1 cellular context compared by ENCODE assay signal in the genomic region with DNA sequence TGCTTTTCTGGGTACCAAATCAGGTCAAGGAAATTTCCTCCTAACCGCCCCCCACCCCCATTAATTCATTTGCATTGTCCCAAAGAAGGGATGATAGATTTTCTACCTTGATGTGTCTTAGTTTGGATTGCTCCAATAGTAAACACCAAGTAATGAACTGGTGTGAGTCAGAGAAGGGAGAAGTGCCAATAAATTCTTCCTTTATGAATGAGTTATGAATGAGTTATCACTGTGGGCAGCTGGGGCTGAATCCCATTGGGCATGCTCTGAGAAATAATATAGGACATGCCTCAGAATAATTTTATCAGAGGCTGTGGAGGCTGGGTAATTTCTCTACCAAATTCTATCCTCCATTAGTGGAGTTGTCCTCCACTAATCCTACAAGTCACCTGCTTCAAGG.
TF ChIP-seq lines count a peak whose summit lies in the region.

No MANE protein-coding gene starts in this region.

TF ChIP-seq in IMR-90, 13 proteins besides CTCF, POLR2A, EP300 and RAD21:
- TF ChIP-seq RFX5 (IDR thresholded peaks at IDR 0.05; ENCODE audit: low read depth, low read length): no peak
- TF ChIP-seq FOS (IDR thresholded peaks at IDR 0.05; ENCODE audit: low read depth, low read length): no peak
- no peak for TF ChIP-seq SMC3 (IDR thresholded peaks at IDR 0.05; ENCODE audit: low read depth, low read length)
- TF ChIP-seq MXI1 (IDR thresholded peaks at IDR 0.05; ENCODE audit: borderline replicate concordance, low read depth, low read length): no peak
- TF ChIP-seq, protein P1, sequence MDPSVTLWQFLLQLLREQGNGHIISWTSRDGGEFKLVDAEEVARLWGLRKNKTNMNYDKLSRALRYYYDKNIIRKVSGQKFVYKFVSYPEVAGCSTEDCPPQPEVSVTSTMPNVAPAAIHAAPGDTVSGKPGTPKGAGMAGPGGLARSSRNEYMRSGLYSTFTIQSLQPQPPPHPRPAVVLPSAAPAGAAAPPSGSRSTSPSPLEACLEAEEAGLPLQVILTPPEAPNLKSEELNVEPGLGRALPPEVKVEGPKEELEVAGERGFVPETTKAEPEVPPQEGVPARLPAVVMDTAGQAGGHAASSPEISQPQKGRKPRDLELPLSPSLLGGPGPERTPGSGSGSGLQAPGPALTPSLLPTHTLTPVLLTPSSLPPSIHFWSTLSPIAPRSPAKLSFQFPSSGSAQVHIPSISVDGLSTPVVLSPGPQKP (IDR thresholded peaks at IDR 0.05; ENCODE audit: borderline replicate concordance, low read depth, low read length): no peak
- no peak for TF ChIP-seq MAFK (IDR thresholded peaks at IDR 0.05; ENCODE audit: low read depth, low read length)
- no peak for TF ChIP-seq BHLHE40 (IDR thresholded peaks at IDR 0.05; ENCODE audit: low read depth, low read length)
- TF ChIP-seq RCOR1 (IDR thresholded peaks at IDR 0.05; ENCODE audit: insufficient replicate concordance, low read length): no peak
- TF ChIP-seq MAZ (IDR thresholded peaks at IDR 0.05; ENCODE audit: borderline replicate concordance, low read depth, low read length): no peak
